Comparison of ENCODE assay signal across 8 cellular contexts in the genomic region with DNA sequence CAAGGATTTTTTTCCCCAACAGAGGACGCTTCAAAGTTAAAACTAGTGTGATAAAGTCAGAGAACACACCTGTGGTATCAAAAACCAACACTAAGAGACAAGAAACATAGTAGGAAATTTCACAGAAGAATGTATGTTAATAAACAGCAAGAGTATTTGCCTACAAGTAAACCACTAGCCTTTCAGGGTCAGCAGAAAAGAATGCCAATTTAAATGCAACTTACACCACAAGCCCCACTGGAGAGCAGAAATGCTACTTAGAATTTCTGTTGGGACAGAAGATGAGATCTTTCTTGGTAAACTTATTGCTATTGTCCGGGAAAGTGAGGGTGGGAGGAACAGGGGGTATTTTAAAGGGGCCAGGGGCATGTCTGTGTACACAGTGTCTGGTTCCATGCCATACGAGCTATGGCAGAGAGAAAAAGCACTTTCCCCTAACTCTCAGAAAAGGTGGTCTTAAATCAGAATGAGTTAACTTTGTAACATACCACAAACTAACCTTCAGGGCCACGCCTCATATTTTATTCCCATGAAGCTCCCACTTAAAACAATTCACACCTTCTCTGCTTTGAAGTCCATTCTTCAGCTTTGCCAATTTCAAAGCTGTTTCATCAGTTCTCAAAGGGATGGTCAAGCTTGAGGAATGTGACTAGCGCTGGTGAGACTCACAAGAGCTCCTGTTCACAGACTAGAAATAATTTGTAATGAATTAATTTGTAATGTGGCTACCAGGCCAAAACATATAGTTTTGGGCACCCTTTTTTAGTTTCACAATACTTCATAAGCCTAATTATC.
DNase-seq lines count a peak whose midpoint lies in the region; ATAC-seq, FAIRE-seq and TF ChIP-seq lines count a peak whose summit lies in the region.

No MANE protein-coding gene starts in this region.

- H3K4me1 ChIP-seq in adipocyte (ENCODE audit: control insufficient read depth, insufficient read depth, low read length) (peaks cover 46% of the 10 kb centered on the region), keratinocyte (ENCODE audit: control insufficient read depth, extremely low read depth, insufficient read depth, low read length) (peaks cover 39% of the 10 kb centered on the region)

- H3K4me3 Mint-ChIP-seq in activated naive CD4-positive, alpha-beta T cell treated with anti-CD3 and anti-CD28 coated beads, Interleukin-2, amount 50 U/mL, for 24 hours, result no peak overlapping the region
- H3K4me3 Mint-ChIP-seq in type B pancreatic cell, result peak overlapping the region; percentile 22

- no peak for FAIRE-seq in keratinocyte (lab: Jason Lieb, UNC)

- no peak for DNase-seq in activated naive CD4-positive, alpha-beta T cell treated with anti-CD3 and anti-CD28 coated beads, Interleukin-2, amount 50 U/mL, for 16 hours
- DNase-seq in adipocyte (ENCODE audit: low read depth) (peak; percentile 66), keratinocyte (ENCODE audit: low read depth, low spot score) (no peak), type B pancreatic cell (ENCODE audit: extremely low spot score, unreplicated experiment) (no peak), hepatic stellate cell (ENCODE audit: low spot score) (no peak)

- H3K27me3 Mint-ChIP-seq in activated naive CD4-positive, alpha-beta T cell treated with anti-CD3 and anti-CD28 coated beads, Interleukin-2, amount 50 U/mL, for 24 hours, result no peaks in the 10 kb centered on the region
- no peaks in the 10 kb centered on the region for H3K27me3 Mint-ChIP-seq in type B pancreatic cell

- H3K27me3 ChIP-seq in adipocyte (replicated peaks; ENCODE audit: control insufficient read depth, insufficient read depth, low read length) (no peaks in the 10 kb centered on the region), keratinocyte (ENCODE audit: control insufficient read depth, extremely low read depth, insufficient read depth, low read length) (no peaks in the 10 kb centered on the region)

- no peak for ATAC-seq in HG02623 (IDR thresholded peaks at IDR 0.05; ENCODE audit: unreplicated experiment)
- ATAC-seq in GM19463 (IDR thresholded peaks at IDR 0.05; ENCODE audit: unreplicated experiment), result no peak

- TF ChIP-seq CTCF in keratinocyte (optimal IDR thresholded peaks at IDR 0.05 in 1 of 3, IDR thresholded peaks at IDR 0.05 in 1 of 3, conservative IDR thresholded peaks at IDR 0.05 in 1 of 3; ENCODE audit: extremely low read depth in 1 of 3, insufficient read depth in 2 of 3, low read length in 3 of 3) (no peak), type B pancreatic cell (conservative IDR thresholded peaks at IDR 0.05) (no peak)

- peak overlapping the region; percentile 91 for H3K27ac Mint-ChIP-seq in activated naive CD4-positive, alpha-beta T cell treated with anti-CD3 and anti-CD28 coated beads, Interleukin-2, amount 50 U/mL, for 24 hours
- H3K27ac Mint-ChIP-seq in type B pancreatic cell, result peak overlapping the region; percentile 22

- no peaks in the 10 kb centered on the region for H3K9me1 ChIP-seq in keratinocyte (ENCODE audit: control insufficient read depth, extremely low read depth, insufficient read depth, low read length)

- peaks cover 98% of the 10 kb centered on the region for H3K79me2 ChIP-seq in keratinocyte (ENCODE audit: control insufficient read depth, insufficient read depth, low read length)

- H2AFZ ChIP-seq in keratinocyte (ENCODE audit: control insufficient read depth, low read length), result no peak overlapping the region

- H3K27ac ChIP-seq in keratinocyte (ENCODE audit: control insufficient read depth, insufficient read depth, low read length), result peak overlapping the region; percentile 96

- dilution Hi-C loops in keratinocyte (cut with MboI; ENCODE audit: extremely low pct_ligation_motif_present, low sequenced_read_pairs), result no loop called here

- no peaks in the 10 kb centered on the region for H3K36me3 ChIP-seq in adipocyte (ENCODE audit: control insufficient read depth, insufficient read depth, low read length, severe bottlenecking)
- H3K36me3 ChIP-seq in keratinocyte (ENCODE audit: control insufficient read depth in 2 of 2, extremely low read depth in 1 of 2, insufficient read depth in 2 of 2, low read length in 2 of 2), result peaks cover 13 to 23% of the 10 kb centered on the region in 2 experiments

- H3K9ac ChIP-seq in adipocyte (ENCODE audit: low read length) (no peak overlapping the region), keratinocyte (ENCODE audit: control insufficient read depth, extremely low read depth, insufficient read depth, low read length) (peak overlapping the region; percentile 58)

- H3K4me2 ChIP-seq in keratinocyte (ENCODE audit: control insufficient read depth, extremely low read depth, insufficient read depth, low read depth, low read length), result peak overlapping the region; percentile 72

- peaks cover 94% of the 10 kb centered on the region for H3K4me1 Mint-ChIP-seq in activated naive CD4-positive, alpha-beta T cell treated with anti-CD3 and anti-CD28 coated beads, Interleukin-2, amount 50 U/mL, for 24 hours
- peaks cover 65% of the 10 kb centered on the region for H3K4me1 Mint-ChIP-seq in type B pancreatic cell (ENCODE audit: unreplicated experiment)

- H3K9me3 ChIP-seq in adipocyte (ENCODE audit: control insufficient read depth, low read length), result no peaks in the 10 kb centered on the region
- H3K9me3 ChIP-seq in keratinocyte (ENCODE audit: control insufficient read depth, low read depth, low read length), result no peaks in the 10 kb centered on the region

- no peaks in the 10 kb centered on the region for H3K9me3 Mint-ChIP-seq in activated naive CD4-positive, alpha-beta T cell treated with anti-CD3 and anti-CD28 coated beads, Interleukin-2, amount 50 U/mL, for 24 hours
- no peaks in the 10 kb centered on the region for H3K9me3 Mint-ChIP-seq in type B pancreatic cell

- H3K4me3 ChIP-seq in adipocyte (ENCODE audit: low read length), result peak overlapping the region; percentile 35
- H3K4me3 ChIP-seq in keratinocyte (ENCODE audit: control insufficient read depth in 2 of 3, extremely low read depth in 1 of 3, insufficient read depth in 2 of 3, low read depth in 1 of 3, low read length in 3 of 3), result no peak overlapping the region

- H4K20me1 ChIP-seq in keratinocyte (ENCODE audit: control insufficient read depth, extremely low read depth, insufficient read depth, low read length), result peaks cover 28% of the 10 kb centered on the region

- H3K36me3 Mint-ChIP-seq in activated naive CD4-positive, alpha-beta T cell treated with anti-CD3 and anti-CD28 coated beads, Interleukin-2, amount 50 U/mL, for 24 hours, result peaks cover 19% of the 10 kb centered on the region
- peaks cover 18% of the 10 kb centered on the region for H3K36me3 Mint-ChIP-seq in type B pancreatic cell
